In genomic region chr7:44145969-44146897, GRCh38 we compare ENCODE assay signal across 9 cellular contexts. TPM values are rescaled to one million over a fixed set of nuclear protein-coding genes. Genes with fewer than 3 reads are reported as not detected.
A peak's percentile ranks its signal among the peaks of the same experiment; 100 is the strongest.
DNase-seq lines count a peak whose midpoint lies in the region; ATAC-seq and TF ChIP-seq lines count a peak whose summit lies in the region.
"Had no signal": no experiment of that assay in that cellular context is flagged by ENCODE, and none has a peak within 500 bp of the region (broad histone marks: within the 10 kb centered on the region; RNA-seq: fewer than 3 reads in every experiment).

No MANE protein-coding gene starts in this region.

- peak overlapping the region; percentile 77 for H3K4me3 Mint-ChIP-seq in GM23338
- H3K4me3 Mint-ChIP-seq in central memory CD8-positive, alpha-beta T cell: peak overlapping the region; percentile 54

- H3K9me3 Mint-ChIP-seq in GM23338: no peaks in the 10 kb centered on the region
- no peaks in the 10 kb centered on the region for H3K9me3 Mint-ChIP-seq in central memory CD8-positive, alpha-beta T cell

- peaks cover 8% of the 10 kb centered on the region for H3K4me1 ChIP-seq in GM23338 (ENCODE audit: insufficient read depth)

- no peak overlapping the region for H3K27ac Mint-ChIP-seq in GM23338
- no peak overlapping the region for H3K27ac Mint-ChIP-seq in central memory CD8-positive, alpha-beta T cell (ENCODE audit: low read depth)

- H3F3A ChIP-seq in GM23338 (replicated peaks; ENCODE audit: low read depth): no peaks in the 10 kb centered on the region

- H2AFZ ChIP-seq in GM23338: peak overlapping the region; percentile 98

- peaks cover 30% of the 10 kb centered on the region for H3K27me3 ChIP-seq in GM23338 (ENCODE audit: insufficient read depth)

- DNase-seq in GM23338 (ENCODE audit: low spot score): peak; percentile 97
- no peak for DNase-seq in central memory CD8-positive, alpha-beta T cell (ENCODE audit: low spot score in 2 of 2)
- peak; percentile 20 for DNase-seq in iris pigment epithelial cell (ENCODE audit: low read depth)
- peak; percentile 41 to 74 for DNase-seq in stimulated activated CD4-positive, alpha-beta T cell treated with anti-CD3 and anti-CD28 coated beads, Interleukin-15, amount 100 ng/mL, for 48 hours (ENCODE audit: low read depth in 2 of 2)
- DNase-seq in OCI-M1 (lab: John Stamatoyannopoulos, UW): no peak

- H3K36me3 Mint-ChIP-seq in GM23338 (ENCODE audit: low read depth): no peaks in the 10 kb centered on the region
- H3K36me3 Mint-ChIP-seq in central memory CD8-positive, alpha-beta T cell (ENCODE audit: insufficient read depth): no peaks in the 10 kb centered on the region

- H3K9me2 ChIP-seq in GM23338 (ENCODE audit: insufficient read depth): no peaks in the 10 kb centered on the region

- ATAC-seq in GM23338 (peak; percentile 87), HG02571 (IDR thresholded peaks at IDR 0.05; ENCODE audit: unreplicated experiment) (no peak), GM21529 (IDR thresholded peaks at IDR 0.05; ENCODE audit: unreplicated experiment) (no peak)
- peak; percentile 47 to 57 for ATAC-seq in activated CD4-positive, CD25-positive, alpha-beta regulatory T cell treated with anti-CD3 and anti-CD28 coated beads, Interleukin-2, amount 50 U/mL, for 24 hours
- ATAC-seq in central memory CD8-positive, alpha-beta T cell (replicated peaks; ENCODE audit: extremely low read depth, poor library complexity, severe bottlenecking): peak; percentile 24

- no peaks in the 10 kb centered on the region for H3K36me3 ChIP-seq in GM23338 (ENCODE audit: insufficient read depth)

- H3K27ac ChIP-seq in GM23338 (ENCODE audit: low read depth): no peak overlapping the region

- H3K4me2 ChIP-seq in GM23338: peak overlapping the region; percentile 88

- peaks cover 34% of the 10 kb centered on the region for H3K27me3 Mint-ChIP-seq in GM23338 (ENCODE audit: insufficient read depth, low read depth, poor library complexity)
- peaks cover 13% of the 10 kb centered on the region for H3K27me3 Mint-ChIP-seq in central memory CD8-positive, alpha-beta T cell

- TF ChIP-seq CTCF in GM23338 (conservative IDR thresholded peaks at IDR 0.05; ENCODE audit: low read depth in 2 of 2): no peak

- no peaks in the 10 kb centered on the region for H4K20me1 ChIP-seq in GM23338 (replicated peaks; ENCODE audit: insufficient read depth)

- peaks cover 21% of the 10 kb centered on the region for H3K4me1 Mint-ChIP-seq in GM23338
- no peaks in the 10 kb centered on the region for H3K4me1 Mint-ChIP-seq in central memory CD8-positive, alpha-beta T cell

- no peaks in the 10 kb centered on the region for H3K79me2 ChIP-seq in GM23338 (replicated peaks; ENCODE audit: insufficient read depth)

- peak overlapping the region; percentile 61 for H3K4me3 ChIP-seq in GM23338

TF ChIP-seq in GM23338, 12 proteins besides CTCF, POLR2A, EP300 and RAD21:
- TF ChIP-seq EZH2 (IDR thresholded peaks at IDR 0.05; ENCODE audit: low read depth, unreplicated experiment): no peak
- no peak for TF ChIP-seq ZNF114 (CRISPR knock-in tag; IDR thresholded peaks at IDR 0.05)
- no peak for TF ChIP-seq REST (IDR thresholded peaks at IDR 0.05; ENCODE audit: unreplicated experiment)
- peak; percentile 61 for TF ChIP-seq POLR2AphosphoS5 (IDR thresholded peaks at IDR 0.05; ENCODE audit: low read depth)
- TF ChIP-seq JUNB (IDR thresholded peaks at IDR 0.05; ENCODE audit: unreplicated experiment): no peak

RNA-seq across cellular contexts. Expression of gene MYL7, which starts 5.1 kb away (rescaled TPM):
- 2.4 TPM in 1 of 2 replicates, not detected in the other for total RNA-seq in GM23338 (2014; rRNA removed; shearing (Covaris generic))
- polyA plus RNA-seq in GM23338 (2016; fragmentation: Nextera tagmentation; extraction: Ambion mirVana): 4.8 and 8.3 TPM in 2 replicates
- total RNA-seq: activated CD8-positive, alpha-beta memory T cell treated with anti-CD3 and anti-CD28 coated beads for 36 hours had no signal

RNA-seq across cellular contexts. Expression of gene POLD2, which starts 22.9 kb away (rescaled TPM):
- 111 and 127 TPM in 2 replicates for total RNA-seq in GM23338 (2014; rRNA removed; shearing (Covaris generic))
- 101 and 108 TPM in 2 replicates for polyA plus RNA-seq in GM23338 (2016; fragmentation: Nextera tagmentation; extraction: Ambion mirVana)

RNA-seq across cellular contexts. Expression of gene AEBP1, which starts 42.1 kb away (rescaled TPM):
- total RNA-seq in GM23338 (2014; rRNA removed; shearing (Covaris generic)): 36.7 and 42.0 TPM in 2 replicates
- polyA plus RNA-seq in GM23338 (2016; fragmentation: Nextera tagmentation; extraction: Ambion mirVana): 15.1 and 16.0 TPM in 2 replicates

RNA-seq across cellular contexts. Expression of gene GCK, which starts 43.0 kb away (rescaled TPM):
- 7.3 and 9.3 TPM in 2 replicates for total RNA-seq in GM23338 (2014; rRNA removed; shearing (Covaris generic))
- polyA plus RNA-seq in GM23338 (2016; fragmentation: Nextera tagmentation; extraction: Ambion mirVana): 6.1 and 7.7 TPM in 2 replicates

RNA-seq across cellular contexts. Expression of gene YKT6, which starts 54.5 kb away (rescaled TPM):
- 94.5 and 114 TPM in 2 replicates for total RNA-seq in GM23338 (2014; rRNA removed; shearing (Covaris generic))
- 29.2 and 33.5 TPM in 2 replicates for polyA plus RNA-seq in GM23338 (2016; fragmentation: Nextera tagmentation; extraction: Ambion mirVana)

Comparison
In these comparisons a context has a peak if more than half of its experiments do, and no peak if none do; other contexts are left out.
1. ATAC-seq: peak in GM23338 (single experiment), activated CD4-positive, CD25-positive, alpha-beta regulatory T cell treated with anti-CD3 and anti-CD28 coated beads, Interleukin-2, amount 50 U/mL, for 24 hours (2 of 2) and central memory CD8-positive, alpha-beta T cell (single experiment); none in HG02571 (single experiment) and GM21529 (single experiment).
2. DNase-seq: peak in GM23338 (single experiment), iris pigment epithelial cell (single experiment) and stimulated activated CD4-positive, alpha-beta T cell treated with anti-CD3 and anti-CD28 coated beads, Interleukin-15, amount 100 ng/mL, for 48 hours (2 of 2); none in central memory CD8-positive, alpha-beta T cell (0 of 2) and OCI-M1 (single experiment).